In the genomic region with DNA sequence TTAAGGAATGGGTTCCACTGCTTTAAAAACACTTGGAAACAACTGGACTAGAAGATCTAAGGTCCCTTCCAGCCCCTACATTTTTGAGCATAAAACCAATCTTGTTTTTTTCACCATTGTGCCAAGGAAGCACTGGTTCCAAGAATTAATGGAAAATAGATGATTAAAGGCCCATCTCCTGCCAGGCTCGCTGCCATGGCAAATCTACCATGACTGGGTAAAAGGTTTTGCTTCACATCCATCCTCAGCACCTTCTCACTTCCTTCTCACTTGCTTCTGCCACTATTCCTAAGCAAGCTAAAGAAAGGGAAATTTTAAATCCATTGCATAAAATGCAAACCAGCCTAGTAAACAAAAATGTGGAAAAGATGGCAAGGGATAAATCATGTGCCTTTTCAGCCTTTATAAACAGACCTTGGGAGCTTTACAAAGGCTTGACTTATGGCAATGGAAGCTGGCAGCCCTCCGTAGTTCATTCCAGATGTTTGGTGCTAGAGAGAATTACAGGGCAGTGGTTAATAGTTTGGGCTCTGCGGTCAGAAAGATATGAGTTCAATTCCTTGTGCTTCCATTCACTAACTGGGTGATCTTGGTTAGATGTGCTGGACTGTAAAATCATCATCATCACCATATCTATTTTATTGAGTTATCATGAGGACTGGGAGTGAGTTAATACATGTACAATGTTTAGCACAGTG, we compare ENCODE assay signal across 2 cellular contexts.
TF ChIP-seq lines count a peak whose summit lies in the region.

No MANE protein-coding gene starts in this region.

TF ChIP-seq in IMR-90, 13 proteins besides CTCF, POLR2A, EP300 and RAD21:
- TF ChIP-seq RCOR1 (IDR thresholded peaks at IDR 0.05; ENCODE audit: insufficient replicate concordance, low read length) (no peak), MAFK (IDR thresholded peaks at IDR 0.05; ENCODE audit: low read depth, low read length) (no peak), FOS (IDR thresholded peaks at IDR 0.05; ENCODE audit: low read depth, low read length) (no peak), MXI1 (IDR thresholded peaks at IDR 0.05; ENCODE audit: borderline replicate concordance, low read depth, low read length) (no peak), SMC3 (IDR thresholded peaks at IDR 0.05; ENCODE audit: low read depth, low read length) (no peak), MAZ (IDR thresholded peaks at IDR 0.05; ENCODE audit: borderline replicate concordance, low read depth, low read length) (no peak), CEBPB (IDR thresholded peaks at IDR 0.05; ENCODE audit: low read depth, low read length) (no peak), RFX5 (IDR thresholded peaks at IDR 0.05; ENCODE audit: low read depth, low read length) (no peak), NFE2L2 (IDR thresholded peaks at IDR 0.05; ENCODE audit: low read depth, low read length) (no peak), BHLHE40 (IDR thresholded peaks at IDR 0.05; ENCODE audit: low read depth, low read length) (no peak), CHD1 (IDR thresholded peaks at IDR 0.05; ENCODE audit: low read depth, low read length) (no peak)
- TF ChIP-seq, protein P1, sequence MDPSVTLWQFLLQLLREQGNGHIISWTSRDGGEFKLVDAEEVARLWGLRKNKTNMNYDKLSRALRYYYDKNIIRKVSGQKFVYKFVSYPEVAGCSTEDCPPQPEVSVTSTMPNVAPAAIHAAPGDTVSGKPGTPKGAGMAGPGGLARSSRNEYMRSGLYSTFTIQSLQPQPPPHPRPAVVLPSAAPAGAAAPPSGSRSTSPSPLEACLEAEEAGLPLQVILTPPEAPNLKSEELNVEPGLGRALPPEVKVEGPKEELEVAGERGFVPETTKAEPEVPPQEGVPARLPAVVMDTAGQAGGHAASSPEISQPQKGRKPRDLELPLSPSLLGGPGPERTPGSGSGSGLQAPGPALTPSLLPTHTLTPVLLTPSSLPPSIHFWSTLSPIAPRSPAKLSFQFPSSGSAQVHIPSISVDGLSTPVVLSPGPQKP (IDR thresholded peaks at IDR 0.05; ENCODE audit: borderline replicate concordance, low read depth, low read length): no peak
- TF ChIP-seq, protein P2, sequence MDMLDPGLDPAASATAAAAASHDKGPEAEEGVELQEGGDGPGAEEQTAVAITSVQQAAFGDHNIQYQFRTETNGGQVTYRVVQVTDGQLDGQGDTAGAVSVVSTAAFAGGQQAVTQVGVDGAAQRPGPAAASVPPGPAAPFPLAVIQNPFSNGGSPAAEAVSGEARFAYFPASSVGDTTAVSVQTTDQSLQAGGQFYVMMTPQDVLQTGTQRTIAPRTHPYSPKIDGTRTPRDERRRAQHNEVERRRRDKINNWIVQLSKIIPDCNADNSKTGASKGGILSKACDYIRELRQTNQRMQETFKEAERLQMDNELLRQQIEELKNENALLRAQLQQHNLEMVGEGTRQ (IDR thresholded peaks at IDR 0.05; ENCODE audit: low read depth, low read length): no peak
TF ChIP-seq in IMR-90: peak in this region for 0.

TF ChIP-seq in WTC11, 78 proteins besides CTCF, POLR2A, EP300 and RAD21 (continued from another document):
- TF ChIP-seq TEAD4 (CRISPR knock-in tag; IDR thresholded peaks at IDR 0.05) (no peak), CBFB (CRISPR knock-in tag; IDR thresholded peaks at IDR 0.05; ENCODE audit: low read depth) (no peak), ZNF263 (CRISPR knock-in tag; IDR thresholded peaks at IDR 0.05; ENCODE audit: low read depth) (no peak)
TF ChIP-seq in WTC11: peak in this region for 0.
